In the genomic region with DNA sequence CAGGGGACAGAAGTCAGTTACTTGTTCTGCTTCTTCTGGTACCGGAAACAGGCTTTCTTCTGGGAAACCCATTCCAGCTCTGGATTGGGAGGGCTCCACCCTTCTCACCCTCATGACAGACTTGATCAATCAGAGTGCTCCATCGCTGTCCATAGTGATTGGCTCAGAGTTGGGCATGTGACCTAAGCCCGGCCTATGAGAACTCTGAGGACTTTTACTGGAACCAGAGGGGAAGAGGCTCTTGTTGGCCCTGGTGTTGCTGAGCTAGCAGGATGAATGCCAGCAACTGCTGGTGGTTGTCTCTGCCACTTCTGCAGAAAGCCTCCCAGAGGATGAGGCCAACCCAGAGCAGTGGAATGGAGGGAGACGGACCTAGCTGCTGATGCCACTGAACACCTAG, we compare ENCODE assay signal across 18 cellular contexts. TPM values are rescaled to one million over a fixed set of nuclear protein-coding genes. Genes with fewer than 3 reads are reported as not detected.
DNase-seq lines count a peak whose midpoint lies in the region; ATAC-seq, FAIRE-seq and TF ChIP-seq lines count a peak whose summit lies in the region.
"Had no signal": no experiment of that assay in that cellular context is flagged by ENCODE, and none has a peak within 500 bp of the region (broad histone marks: within the 10 kb centered on the region; RNA-seq: fewer than 3 reads in every experiment).

No MANE protein-coding gene starts in this region.

- no peak overlapping the region for H2AFZ ChIP-seq in HepG2 (ENCODE audit: low read length)

- TF ChIP-seq EP300 in A549 (IDR thresholded peaks at IDR 0.05) (no peak), Ishikawa (IDR thresholded peaks at IDR 0.05; ENCODE audit: borderline replicate concordance) (no peak), HepG2 (IDR thresholded peaks at IDR 0.05; ENCODE audit: low read depth in 2 of 2, low read length in 2 of 2) (no peak), HepG2 (CRISPR knock-in tag; IDR thresholded peaks at IDR 0.05; ENCODE audit: borderline replicate concordance) (no peak)

- FAIRE-seq in A549 (lab: Jason Lieb, UNC) (no peak), HepG2 (lab: Jason Lieb, UNC) (no peak)

- H3K27me3 ChIP-seq in adrenal gland (no peaks in the 10 kb centered on the region), HepG2 (ENCODE audit: control insufficient read depth in 1 of 2, insufficient read depth in 2 of 2, low read length in 2 of 2) (peaks cover 0 to 33% of the 10 kb centered on the region in 2 experiments; a peak in 4 of 5 replicates)

- CTCF ChIA-PET in A549 (lab: Yijun Ruan, JAX) (interaction anchor here (9.9 kb wide), 1 partner anchor 12 kb away, joined by 72 read pairs; no protein-coding TSS in a partner anchor), HepG2 (lab: Yijun Ruan, JAX; ENCODE audit: low intra/inter-chr PET ratio, low total read pairs) (no interaction called here)

- H3K4me2 ChIP-seq in A549: no peak overlapping the region
- no peak overlapping the region for H3K4me2 ChIP-seq in HepG2 (ENCODE audit: low read depth, low read length)

- TF ChIP-seq CTCF in A549 (IDR thresholded peaks at IDR 0.05) (no peak), adrenal gland (IDR thresholded peaks at IDR 0.05) (no peak), HepG2 (CRISPR knock-in tag; IDR thresholded peaks at IDR 0.05) (no peak)

- H3K9me3 Mint-ChIP-seq in stimulated activated memory B cell treated with anti-CD40 and anti-IgM and Interleukin-4, amounts not matched to agents 10 μg/mL and 1 μg/mL and 100 μg/mL, for 72 hours: no peaks in the 10 kb centered on the region
- H3K9me3 Mint-ChIP-seq: activated T-helper 2 cell treated with anti-CD3 and anti-CD28 coated beads, Interferon-gamma antibody, Interleukin-2, Interleukin-4, amounts not matched to agents 10 μg/mL and 5 μg/mL and 100 μg/mL, durations not matched to agents 14 hours and 24 hours and 36 hours had no signal

- intact Hi-C loops in adrenal gland (cut with DNase I): no loop called here
- intact Hi-C loops in HepG2 (cut with micrococcal nuclease; ENCODE audit: unreplicated experiment): no loop called here

- H3K79me2 ChIP-seq in HepG2 (ENCODE audit: insufficient read depth, low read length): no peaks in the 10 kb centered on the region

- POLR2A ChIA-PET in A549 (lab: Yijun Ruan, JAX): no interaction called here
- POLR2A ChIA-PET in HepG2 (lab: Yijun Ruan, JAX): interaction anchor here (0.9 to 1.2 kb wide), 3 partner anchors 23 to 55 kb away, joined by 3 to 4 read pairs (median 3); partner anchors contain the start of gene TMEM37

- WGBS in A549 (ENCODE audit: missing lambda C conversion rate): 73% methylated on average over 4 of the region's 4 CpGs
- WGBS in adrenal gland, 4 donors: 75 to 95% (median 84%) methylated on average over 2 to 4 of the region's 4 CpGs
- WGBS in HepG2 (ENCODE audit: low lambda C conversion rate): 50% methylated on average over 3 of the region's 4 CpGs

- H3K9me3 ChIP-seq in A549 (no peaks in the 10 kb centered on the region), adrenal gland (replicated peaks in 1 of 3) (no peaks in the 10 kb centered on the region), HepG2 (ENCODE audit: low read length) (no peaks in the 10 kb centered on the region)

- H3K4me1 ChIP-seq in A549 (no peaks in the 10 kb centered on the region), adrenal gland (replicated peaks in 1 of 2) (peaks cover 0 to 7% of the 10 kb centered on the region in 2 donors), HepG2 (ENCODE audit: insufficient read depth, low read length) (peaks cover 27% of the 10 kb centered on the region)

- peaks cover under 1% of the 10 kb centered on the region for H3K27me3 Mint-ChIP-seq in stimulated activated memory B cell treated with anti-CD40 and anti-IgM and Interleukin-4, amounts not matched to agents 10 μg/mL and 1 μg/mL and 100 μg/mL, for 72 hours

- H3K4me1 Mint-ChIP-seq in stimulated activated memory B cell treated with anti-CD40 and anti-IgM and Interleukin-4, amounts not matched to agents 10 μg/mL and 1 μg/mL and 100 μg/mL, for 72 hours: no peaks in the 10 kb centered on the region

- H3K27ac ChIP-seq in A549: no peak overlapping the region
- H3K27ac ChIP-seq in adrenal gland: no peak overlapping the region
- H3K27ac ChIP-seq in HepG2 (ENCODE audit: extremely low read length, insufficient read depth, low read length): no peak overlapping the region

- in situ Hi-C loops in HepG2 (cut with HindIII; ENCODE audit: extremely low pct_ligation_motif_present, low pct_unique_long_range_greater_than_20kb): no loop called here

- no TSS peak for BruUV-seq in HepG2 (replicated peaks; lab: Mats Ljungman, UMichigan)

- no peak for TF ChIP-seq RAD21 in A549 (conservative IDR thresholded peaks at IDR 0.05 in 1 of 2, IDR thresholded peaks at IDR 0.05 in 1 of 2)
- no peak for TF ChIP-seq RAD21 in Ishikawa (IDR thresholded peaks at IDR 0.05; ENCODE audit: low read depth)
- TF ChIP-seq RAD21 in HepG2 (CRISPR knock-in tag; IDR thresholded peaks at IDR 0.05): no peak

- H3K36me3 Mint-ChIP-seq in stimulated activated memory B cell treated with anti-CD40 and anti-IgM and Interleukin-4, amounts not matched to agents 10 μg/mL and 1 μg/mL and 100 μg/mL, for 72 hours: no peaks in the 10 kb centered on the region
- H3K36me3 Mint-ChIP-seq: activated CD8-positive, alpha-beta memory T cell treated with anti-CD3 and anti-CD28 coated beads, Interleukin-2, amount 10 ng/mL, durations not matched to agents 7 days and 5 days had no signal

- no peak overlapping the region for H3K9ac ChIP-seq in HepG2 (ENCODE audit: insufficient read depth, low read depth, low read length)

- ATAC-seq in A549 (peak in 1 of 2 experiments; percentile 78; a peak in 3 of 6 replicates), HepG2 (peak; percentile 42), GM18519 (IDR thresholded peaks at IDR 0.05; ENCODE audit: low FRiP score, unreplicated experiment) (no peak)
- no peak for ATAC-seq in stimulated activated memory B cell treated with anti-CD40 and anti-IgM and Interleukin-4, amounts not matched to agents 10 μg/mL and 1 μg/mL and 100 μg/mL, for 72 hours
- ATAC-seq: activated CD8-positive, alpha-beta memory T cell treated with anti-CD3 and anti-CD28 coated beads, Interleukin-2, amount 10 ng/mL, durations not matched to agents 7 days and 5 days had no signal

- no peak for TF ChIP-seq POLR2A in A549 (IDR thresholded peaks at IDR 0.05; ENCODE audit: low read length)
- no peak for TF ChIP-seq POLR2A in adrenal gland (IDR thresholded peaks at IDR 0.05)
- TF ChIP-seq POLR2A in HepG2 (IDR thresholded peaks at IDR 0.05; ENCODE audit: insufficient read depth in 1 of 2, low read depth in 2 of 2, low read length in 2 of 2): no peak

- H3K4me3 Mint-ChIP-seq in stimulated activated memory B cell treated with anti-CD40 and anti-IgM and Interleukin-4, amounts not matched to agents 10 μg/mL and 1 μg/mL and 100 μg/mL, for 72 hours: no peak overlapping the region
- H3K4me3 Mint-ChIP-seq: activated CD8-positive, alpha-beta memory T cell treated with anti-CD3 and anti-CD28 coated beads, Interleukin-2, amount 10 ng/mL, durations not matched to agents 7 days and 5 days had no signal

- H3K36me3 ChIP-seq in adrenal gland (replicated peaks in 1 of 2) (no peaks in the 10 kb centered on the region), HepG2 (replicated peaks in 1 of 2; ENCODE audit: control insufficient read depth in 1 of 2, insufficient read depth in 2 of 2, low read length in 2 of 2) (no peaks in the 10 kb centered on the region)

- H3K4me3 ChIP-seq in A549: no peak overlapping the region
- no peak overlapping the region for H3K4me3 ChIP-seq in adrenal gland
- no peak overlapping the region; a peak in 1 of 6 replicates for H3K4me3 ChIP-seq in HepG2 (replicated peaks in 1 of 3; ENCODE audit: insufficient read depth in 1 of 3, low read depth in 2 of 3, low read length in 3 of 3)

- DNase-seq in A549 (ENCODE audit: low read depth in 1 of 2, low spot score in 1 of 2) (peak in 1 of 2 experiments; percentile 20), adrenal gland (peak in 4 of 7 donors; percentile 37 to 66 (median 54)), HepG2 (ENCODE audit: low spot score) (no peak), AG08395 (ENCODE audit: low spot score) (no peak), cerebellar cortex (ENCODE audit: low spot score) (no peak)
- DNase-seq: activated CD4-positive, alpha-beta T cell treated with anti-CD3 and anti-CD28 coated beads for 1 hour; activated CD8-positive, alpha-beta memory T cell treated with anti-CD3 and anti-CD28 coated beads, Interleukin-2, amount 10 ng/mL, durations not matched to agents 7 days and 5 days; cerebellar nuclear complex; COR-L47; NCI-H1092 treated with DMSO at 0.1 percent for 48 hours; nucleus accumbens; SHP77 treated with DMSO at 0.1 percent for 48 hours; stimulated activated CD4-positive, alpha-beta T cell treated with anti-CD3 and anti-CD28 coated beads, Interleukin-2, amount 100 ng/mL, for 48 hours had no signal

- H4K20me1 ChIP-seq in HepG2 (ENCODE audit: insufficient read depth, low read length): no peaks in the 10 kb centered on the region

- no peak overlapping the region for H3K27ac Mint-ChIP-seq in stimulated activated memory B cell treated with anti-CD40 and anti-IgM and Interleukin-4, amounts not matched to agents 10 μg/mL and 1 μg/mL and 100 μg/mL, for 72 hours
- H3K27ac Mint-ChIP-seq: activated CD8-positive, alpha-beta memory T cell treated with anti-CD3 and anti-CD28 coated beads, Interleukin-2, amount 10 ng/mL, durations not matched to agents 7 days and 5 days; activated T-helper 2 cell treated with anti-CD3 and anti-CD28 coated beads, Interferon-gamma antibody, Interleukin-2, Interleukin-4, amounts not matched to agents 10 μg/mL and 5 μg/mL and 100 μg/mL, durations not matched to agents 14 hours and 24 hours and 36 hours had no signal

RNA-seq across cellular contexts. Expression of gene TMEM37, which starts 33.3 kb away (rescaled TPM):
- 7.5 and 10.8 TPM in 2 replicates for polyA plus RNA-seq in A549 (2011; rRNA removed)
- 5.7 and 7.9 TPM in 2 replicates for polyA plus RNA-seq in A549 (2012; cell fraction: cytosol; rRNA removed)
- 4.7 and 5.0 TPM in 2 replicates for polyA plus RNA-seq in A549 (2012; cell fraction: nucleus; rRNA removed)
- 3.3 to 5.1 TPM (median 4.7 TPM) in 3 replicates for polyA plus RNA-seq in A549 (2017; fragmentation: RNase III; extraction: RNeasy Plus Mini Kit Qiagen cat#74134 plus additional on column Dnase treatment)
- polyA minus RNA-seq in A549 (2011; rRNA and poly(A)+ RNA removed): 2.9 and 4.0 TPM in 2 replicates
- 10 to 100 TPM; 11.3 to 31.8 (median 18.7) TPM for total RNA-seq in adrenal gland
- polyA plus RNA-seq in adrenal gland: 1 to 10 TPM; 6.9 to 8.5 (median 7.2) TPM
- total RNA-seq in HepG2 (2016; rRNA removed; fragmentation: Illumina TruSeq; extraction: Trizol): 23.7 and 37.7 TPM in 2 replicates
- 28.9 and 37.4 TPM in 2 replicates for total RNA-seq in HepG2 (2016; cell fraction: cytosol; rRNA removed; fragmentation: Illumina TruSeq; extraction: Trizol; ENCODE audit: low read depth)
- total RNA-seq in HepG2 (2016; cell fraction: insoluble cytoplasmic fraction; rRNA removed; fragmentation: Illumina TruSeq; extraction: Trizol): 22.3 and 38.3 TPM in 2 replicates
- total RNA-seq in HepG2 (2016; cell fraction: membrane; rRNA removed; fragmentation: Illumina TruSeq; extraction: Trizol): 42.2 and 48.4 TPM in 2 replicates
- 34.2 and 36.8 TPM in 2 replicates for total RNA-seq in HepG2 (2016; cell fraction: nucleus; rRNA removed; fragmentation: Illumina TruSeq; extraction: Trizol)
- polyA plus RNA-seq in HepG2 (2011; rRNA removed): 115 and 141 TPM in 2 replicates
- polyA plus RNA-seq in HepG2 (2011; cell fraction: cytosol; rRNA removed): 117 and 121 TPM in 2 replicates
- polyA plus RNA-seq in HepG2 (2011; cell fraction: nucleus; rRNA removed): 112 and 119 TPM in 2 replicates
- polyA plus RNA-seq in HepG2 (2012): 79.4 and 99.6 TPM in 2 replicates
- polyA plus RNA-seq in HepG2 (2016; cell fraction: cytosol; fragmentation: Illumina TruSeq; extraction: Trizol; ENCODE audit: low read depth): 35.8 and 51.6 TPM in 2 replicates
- 29.9 and 33.6 TPM in 2 replicates for polyA plus RNA-seq in HepG2 (2016; cell fraction: insoluble cytoplasmic fraction; fragmentation: Illumina TruSeq; extraction: Trizol; ENCODE audit: low read depth)
- 42.8 and 53.0 TPM in 2 replicates for polyA plus RNA-seq in HepG2 (2016; cell fraction: membrane; fragmentation: Illumina TruSeq; extraction: Trizol; ENCODE audit: low read depth)
- 58.5 and 61.9 TPM in 2 replicates for polyA plus RNA-seq in HepG2 (2016; cell fraction: nucleus; fragmentation: Illumina TruSeq; extraction: Trizol; ENCODE audit: insufficient read depth, low read depth)
- 8.6 and 130 TPM in 2 replicates for polyA minus RNA-seq in HepG2 (2011; rRNA and poly(A)+ RNA removed; ENCODE audit: low replicate concordance)
- polyA minus RNA-seq in HepG2 (2011; cell fraction: cytosol; rRNA and poly(A)+ RNA removed): 23.8 and 26.3 TPM in 2 replicates
- polyA minus RNA-seq in HepG2 (2011; cell fraction: nucleus; rRNA and poly(A)+ RNA removed): 72.6 and 73.7 TPM in 2 replicates
- total RNA-seq: activated CD8-positive, alpha-beta memory T cell treated with anti-CD3 and anti-CD28 coated beads, Interleukin-2, amount 10 ng/mL, durations not matched to agents 7 days and 5 days had no signal

RNA-seq across cellular contexts. Expression of gene SCTR, which starts 59.3 kb away (rescaled TPM):
- not detected in 2 replicates for polyA plus RNA-seq in A549 (2011; rRNA removed)
- not detected in 2 replicates for polyA plus RNA-seq in A549 (2012; cell fraction: cytosol; rRNA removed)
- polyA plus RNA-seq in A549 (2012; cell fraction: nucleus; rRNA removed): not detected in 2 replicates
- polyA plus RNA-seq in A549 (2017; fragmentation: RNase III; extraction: RNeasy Plus Mini Kit Qiagen cat#74134 plus additional on column Dnase treatment): not detected in 3 replicates
- polyA minus RNA-seq in A549 (2011; rRNA and poly(A)+ RNA removed): not detected in 2 replicates
- 1 to 10 TPM in 1 of 8 donors, under 1 TPM in 2, not detected in 5; 0.41 to 1.6 (median 0.46) TPM for total RNA-seq in adrenal gland
- 1 to 10 TPM in 2 of 3 donors, under 1 TPM in 1; 0.35 to 8.3 (median 4.4) TPM for polyA plus RNA-seq in adrenal gland
- total RNA-seq in HepG2 (2016; rRNA removed; fragmentation: Illumina TruSeq; extraction: Trizol): not detected in 2 replicates
- total RNA-seq in HepG2 (2016; cell fraction: cytosol; rRNA removed; fragmentation: Illumina TruSeq; extraction: Trizol; ENCODE audit: low read depth): not detected in 2 replicates
- not detected in 2 replicates for total RNA-seq in HepG2 (2016; cell fraction: insoluble cytoplasmic fraction; rRNA removed; fragmentation: Illumina TruSeq; extraction: Trizol)
- not detected in 2 replicates for total RNA-seq in HepG2 (2016; cell fraction: membrane; rRNA removed; fragmentation: Illumina TruSeq; extraction: Trizol)
- total RNA-seq in HepG2 (2016; cell fraction: nucleus; rRNA removed; fragmentation: Illumina TruSeq; extraction: Trizol): not detected in 2 replicates
- polyA plus RNA-seq in HepG2 (2011; rRNA removed): not detected in 2 replicates
- polyA plus RNA-seq in HepG2 (2011; cell fraction: cytosol; rRNA removed): not detected in 2 replicates
- not detected in 2 replicates for polyA plus RNA-seq in HepG2 (2011; cell fraction: nucleus; rRNA removed)
- 2.8 and 3.7 TPM in 2 replicates for polyA plus RNA-seq in HepG2 (2012)
- polyA plus RNA-seq in HepG2 (2016; cell fraction: cytosol; fragmentation: Illumina TruSeq; extraction: Trizol; ENCODE audit: low read depth): not detected in 2 replicates
- polyA plus RNA-seq in HepG2 (2016; cell fraction: insoluble cytoplasmic fraction; fragmentation: Illumina TruSeq; extraction: Trizol; ENCODE audit: low read depth): not detected in 2 replicates
- polyA plus RNA-seq in HepG2 (2016; cell fraction: membrane; fragmentation: Illumina TruSeq; extraction: Trizol; ENCODE audit: low read depth): not detected in 2 replicates
- polyA plus RNA-seq in HepG2 (2016; cell fraction: nucleus; fragmentation: Illumina TruSeq; extraction: Trizol; ENCODE audit: insufficient read depth, low read depth): not detected in 2 replicates
- not detected in 2 replicates for polyA minus RNA-seq in HepG2 (2011; rRNA and poly(A)+ RNA removed; ENCODE audit: low replicate concordance)
- polyA minus RNA-seq in HepG2 (2011; cell fraction: cytosol; rRNA and poly(A)+ RNA removed): not detected in 2 replicates
- not detected in 2 replicates for polyA minus RNA-seq in HepG2 (2011; cell fraction: nucleus; rRNA and poly(A)+ RNA removed)
- total RNA-seq: activated CD8-positive, alpha-beta memory T cell treated with anti-CD3 and anti-CD28 coated beads, Interleukin-2, amount 10 ng/mL, durations not matched to agents 7 days and 5 days; activated T-helper 2 cell treated with anti-CD3 and anti-CD28 coated beads, Interferon-gamma antibody, Interleukin-2, Interleukin-4, amounts not matched to agents 10 μg/mL and 5 μg/mL and 100 μg/mL, durations not matched to agents 14 hours and 24 hours and 36 hours; G401 had no signal

Comparison
In these comparisons a context has a peak if more than half of its experiments do, and no peak if none do; other contexts are left out.
1. DNase-seq: peak in adrenal gland (4 of 7); none in HepG2 (single experiment), AG08395 (single experiment) and cerebellar cortex (single experiment).
2. Of the 38 proteins assayed by ChIP-seq in both HepG2 and A549: peak only in HepG2: none; only in A549: none; in both: USF2; in neither: 37.